ENCODE assay signal across 1 cellular context in the genomic region with DNA sequence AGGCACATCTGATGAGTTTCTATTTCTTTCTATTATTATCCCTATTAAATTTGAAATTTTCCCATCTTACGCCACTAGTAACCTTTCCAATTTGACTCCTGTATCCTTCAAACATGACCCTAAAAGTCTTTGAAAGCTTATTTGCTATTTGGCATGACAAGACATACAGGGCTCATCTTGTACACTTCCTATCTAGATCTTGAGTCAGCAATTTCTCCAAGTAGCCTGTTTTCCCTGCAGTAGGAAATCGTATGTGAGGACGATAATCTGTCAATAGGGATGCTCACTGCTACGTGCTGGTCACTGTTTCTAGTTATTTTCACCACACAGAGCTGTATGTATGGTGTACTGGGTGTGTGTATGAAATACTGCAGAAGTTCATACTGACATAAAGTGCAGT.
TF ChIP-seq lines count a peak whose summit lies in the region.

No MANE protein-coding gene starts in this region.

TF ChIP-seq in GM23338, 12 proteins besides CTCF, POLR2A, EP300 and RAD21 (continued from another document):
- TF ChIP-seq ETS1 (IDR thresholded peaks at IDR 0.05) = no peak
- TF ChIP-seq, protein P1, sequence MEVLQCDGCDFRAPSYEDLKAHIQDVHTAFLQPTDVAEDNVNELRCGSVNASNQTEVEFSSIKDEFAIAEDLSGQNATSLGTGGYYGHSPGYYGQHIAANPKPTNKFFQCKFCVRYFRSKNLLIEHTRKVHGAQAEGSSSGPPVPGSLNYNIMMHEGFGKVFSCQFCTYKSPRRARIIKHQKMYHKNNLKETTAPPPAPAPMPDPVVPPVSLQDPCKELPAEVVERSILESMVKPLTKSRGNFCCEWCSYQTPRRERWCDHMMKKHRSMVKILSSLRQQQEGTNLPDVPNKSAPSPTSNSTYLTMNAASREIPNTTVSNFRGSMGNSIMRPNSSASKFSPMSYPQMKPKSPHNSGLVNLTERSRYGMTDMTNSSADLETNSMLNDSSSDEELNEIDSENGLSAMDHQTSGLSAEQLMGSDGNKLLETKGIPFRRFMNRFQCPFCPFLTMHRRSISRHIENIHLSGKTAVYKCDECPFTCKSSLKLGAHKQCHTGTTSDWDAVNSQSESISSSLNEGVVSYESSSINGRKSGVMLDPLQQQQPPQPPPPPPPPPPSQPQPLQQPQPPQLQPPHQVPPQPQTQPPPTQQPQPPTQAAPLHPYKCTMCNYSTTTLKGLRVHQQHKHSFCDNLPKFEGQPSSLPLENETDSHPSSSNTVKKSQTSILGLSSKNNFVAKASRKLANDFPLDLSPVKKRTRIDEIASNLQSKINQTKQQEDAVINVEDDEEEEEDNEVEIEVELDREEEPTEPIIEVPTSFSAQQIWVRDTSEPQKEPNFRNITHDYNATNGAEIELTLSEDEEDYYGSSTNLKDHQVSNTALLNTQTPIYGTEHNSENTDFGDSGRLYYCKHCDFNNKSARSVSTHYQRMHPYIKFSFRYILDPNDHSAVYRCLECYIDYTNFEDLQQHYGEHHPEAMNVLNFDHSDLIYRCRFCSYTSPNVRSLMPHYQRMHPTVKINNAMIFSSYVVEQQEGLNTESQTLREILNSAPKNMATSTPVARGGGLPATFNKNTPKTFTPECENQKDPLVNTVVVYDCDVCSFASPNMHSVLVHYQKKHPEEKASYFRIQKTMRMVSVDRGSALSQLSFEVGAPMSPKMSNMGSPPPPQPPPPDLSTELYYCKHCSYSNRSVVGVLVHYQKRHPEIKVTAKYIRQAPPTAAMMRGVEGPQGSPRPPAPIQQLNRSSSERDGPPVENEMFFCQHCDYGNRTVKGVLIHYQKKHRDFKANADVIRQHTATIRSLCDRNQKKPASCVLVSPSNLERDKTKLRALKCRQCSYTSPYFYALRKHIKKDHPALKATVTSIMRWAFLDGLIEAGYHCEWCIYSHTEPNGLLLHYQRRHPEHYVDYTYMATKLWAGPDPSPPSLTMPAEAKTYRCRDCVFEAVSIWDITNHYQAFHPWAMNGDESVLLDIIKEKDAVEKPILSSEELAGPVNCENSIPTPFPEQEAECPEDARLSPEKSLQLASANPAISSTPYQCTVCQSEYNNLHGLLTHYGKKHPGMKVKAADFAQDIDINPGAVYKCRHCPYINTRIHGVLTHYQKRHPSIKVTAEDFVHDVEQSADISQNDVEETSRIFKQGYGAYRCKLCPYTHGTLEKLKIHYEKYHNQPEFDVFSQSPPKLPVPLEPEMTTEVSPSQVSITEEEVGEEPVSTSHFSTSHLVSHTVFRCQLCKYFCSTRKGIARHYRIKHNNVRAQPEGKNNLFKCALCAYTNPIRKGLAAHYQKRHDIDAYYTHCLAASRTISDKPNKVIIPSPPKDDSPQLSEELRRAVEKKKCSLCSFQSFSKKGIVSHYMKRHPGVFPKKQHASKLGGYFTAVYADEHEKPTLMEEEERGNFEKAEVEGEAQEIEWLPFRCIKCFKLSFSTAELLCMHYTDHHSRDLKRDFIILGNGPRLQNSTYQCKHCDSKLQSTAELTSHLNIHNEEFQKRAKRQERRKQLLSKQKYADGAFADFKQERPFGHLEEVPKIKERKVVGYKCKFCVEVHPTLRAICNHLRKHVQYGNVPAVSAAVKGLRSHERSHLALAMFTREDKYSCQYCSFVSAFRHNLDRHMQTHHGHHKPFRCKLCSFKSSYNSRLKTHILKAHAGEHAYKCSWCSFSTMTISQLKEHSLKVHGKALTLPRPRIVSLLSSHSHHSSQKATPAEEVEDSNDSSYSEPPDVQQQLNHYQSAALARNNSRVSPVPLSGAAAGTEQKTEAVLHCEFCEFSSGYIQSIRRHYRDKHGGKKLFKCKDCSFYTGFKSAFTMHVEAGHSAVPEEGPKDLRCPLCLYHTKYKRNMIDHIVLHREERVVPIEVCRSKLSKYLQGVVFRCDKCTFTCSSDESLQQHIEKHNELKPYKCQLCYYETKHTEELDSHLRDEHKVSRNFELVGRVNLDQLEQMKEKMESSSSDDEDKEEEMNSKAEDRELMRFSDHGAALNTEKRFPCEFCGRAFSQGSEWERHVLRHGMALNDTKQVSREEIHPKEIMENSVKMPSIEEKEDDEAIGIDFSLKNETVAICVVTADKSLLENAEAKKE (CRISPR knock-in tag; IDR thresholded peaks at IDR 0.05) = no peak
- TF ChIP-seq, protein P2, sequence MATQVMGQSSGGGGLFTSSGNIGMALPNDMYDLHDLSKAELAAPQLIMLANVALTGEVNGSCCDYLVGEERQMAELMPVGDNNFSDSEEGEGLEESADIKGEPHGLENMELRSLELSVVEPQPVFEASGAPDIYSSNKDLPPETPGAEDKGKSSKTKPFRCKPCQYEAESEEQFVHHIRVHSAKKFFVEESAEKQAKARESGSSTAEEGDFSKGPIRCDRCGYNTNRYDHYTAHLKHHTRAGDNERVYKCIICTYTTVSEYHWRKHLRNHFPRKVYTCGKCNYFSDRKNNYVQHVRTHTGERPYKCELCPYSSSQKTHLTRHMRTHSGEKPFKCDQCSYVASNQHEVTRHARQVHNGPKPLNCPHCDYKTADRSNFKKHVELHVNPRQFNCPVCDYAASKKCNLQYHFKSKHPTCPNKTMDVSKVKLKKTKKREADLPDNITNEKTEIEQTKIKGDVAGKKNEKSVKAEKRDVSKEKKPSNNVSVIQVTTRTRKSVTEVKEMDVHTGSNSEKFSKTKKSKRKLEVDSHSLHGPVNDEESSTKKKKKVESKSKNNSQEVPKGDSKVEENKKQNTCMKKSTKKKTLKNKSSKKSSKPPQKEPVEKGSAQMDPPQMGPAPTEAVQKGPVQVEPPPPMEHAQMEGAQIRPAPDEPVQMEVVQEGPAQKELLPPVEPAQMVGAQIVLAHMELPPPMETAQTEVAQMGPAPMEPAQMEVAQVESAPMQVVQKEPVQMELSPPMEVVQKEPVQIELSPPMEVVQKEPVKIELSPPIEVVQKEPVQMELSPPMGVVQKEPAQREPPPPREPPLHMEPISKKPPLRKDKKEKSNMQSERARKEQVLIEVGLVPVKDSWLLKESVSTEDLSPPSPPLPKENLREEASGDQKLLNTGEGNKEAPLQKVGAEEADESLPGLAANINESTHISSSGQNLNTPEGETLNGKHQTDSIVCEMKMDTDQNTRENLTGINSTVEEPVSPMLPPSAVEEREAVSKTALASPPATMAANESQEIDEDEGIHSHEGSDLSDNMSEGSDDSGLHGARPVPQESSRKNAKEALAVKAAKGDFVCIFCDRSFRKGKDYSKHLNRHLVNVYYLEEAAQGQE (IDR thresholded peaks at IDR 0.05; ENCODE audit: unreplicated experiment) = no peak
- no peak for TF ChIP-seq CREB1 (CRISPR knock-in tag; IDR thresholded peaks at IDR 0.05; ENCODE audit: low read depth)
- TF ChIP-seq NANOG (IDR thresholded peaks at IDR 0.05; ENCODE audit: borderline replicate concordance) = no peak
- TF ChIP-seq JUNB (IDR thresholded peaks at IDR 0.05; ENCODE audit: unreplicated experiment) = no peak
- TF ChIP-seq POLR2AphosphoS5 (IDR thresholded peaks at IDR 0.05; ENCODE audit: low read depth) = no peak
- TF ChIP-seq EZH2 (IDR thresholded peaks at IDR 0.05; ENCODE audit: low read depth, unreplicated experiment) = no peak
- TF ChIP-seq ZNF331 (CRISPR knock-in tag; IDR thresholded peaks at IDR 0.05; ENCODE audit: low read depth) = no peak
- no peak for TF ChIP-seq STAT1 (IDR thresholded peaks at IDR 0.05; ENCODE audit: unreplicated experiment)
- no peak for TF ChIP-seq ZNF114 (CRISPR knock-in tag; IDR thresholded peaks at IDR 0.05)
